In genomic region chr2:62489162-62489561, GRCh38 we compare ENCODE assay signal across 14 cellular contexts. TPM values are rescaled to one million over a fixed set of nuclear protein-coding genes. Genes with fewer than 3 reads are reported as not detected.
A peak's percentile ranks its signal among the peaks of the same experiment; 100 is the strongest.
DNase-seq lines count a peak whose midpoint lies in the region; ATAC-seq, FAIRE-seq and TF ChIP-seq lines count a peak whose summit lies in the region.
"Had no signal": no experiment of that assay in that cellular context is flagged by ENCODE, and none has a peak within 500 bp of the region (broad histone marks: within the 10 kb centered on the region; RNA-seq: fewer than 3 reads in every experiment).

No MANE protein-coding gene starts in this region.

- H3K79me2 ChIP-seq in neural progenitor cell (ENCODE audit: low read depth), result no peaks in the 10 kb centered on the region

- H3K9me3 ChIP-seq in AG04450 (ENCODE audit: control insufficient read depth, insufficient read depth, low read length) (no peaks in the 10 kb centered on the region), adipocyte (ENCODE audit: control insufficient read depth, low read length) (no peaks in the 10 kb centered on the region), neural progenitor cell (ENCODE audit: low read depth) (no peaks in the 10 kb centered on the region), body of pancreas (no peaks in the 10 kb centered on the region)
- H3K9me3 ChIP-seq: SJCRH30 had no signal

- no peak for TF ChIP-seq POLR2A in body of pancreas (IDR thresholded peaks at IDR 0.05)

- ATAC-seq in body of pancreas, result no peak
- ATAC-seq: activated CD8-positive, alpha-beta memory T cell treated with anti-CD3 and anti-CD28 coated beads, Interleukin-2, amount 10 ng/mL, durations not matched to agents 7 days and 5 days; esophagus mucosa; HCT116 had no signal

- H3K27ac ChIP-seq in AG04450 (ENCODE audit: low read depth, low read length), result no peak overlapping the region
- H3K27ac ChIP-seq in neural progenitor cell, result no peak overlapping the region
- no peak overlapping the region for H3K27ac ChIP-seq in body of pancreas
- H3K27ac ChIP-seq: SJCRH30 had no signal

- H3K4me3 ChIP-seq in AG04450 (ENCODE audit: low read depth, low read length) (no peak overlapping the region), adipocyte (ENCODE audit: low read length) (peak overlapping the region; percentile 33), fibroblast of the aortic adventitia (ENCODE audit: low read depth, low read length) (no peak overlapping the region), neural progenitor cell (no peak overlapping the region), body of pancreas (no peak overlapping the region)
- H3K4me3 ChIP-seq: SJCRH30 had no signal

- no peak for FAIRE-seq in HTR-8/SVneo (lab: Jason Lieb, UNC)

- peak; percentile 8 for DNase-seq in AG04450 (ENCODE audit: low read depth, low spot score)
- peak; percentile 80 for DNase-seq in adipocyte (ENCODE audit: low read depth)
- DNase-seq in fibroblast of the aortic adventitia (ENCODE audit: low read depth), result peak; percentile 87
- DNase-seq in neural progenitor cell (ENCODE audit: low spot score), result no peak
- DNase-seq in NAMALWA (ENCODE audit: low spot score), result no peak
- no peak for DNase-seq in DMS 273 treated with DMSO at 0.1 percent for 48 hours (lab: John Stamatoyannopoulos, UW)
- no peak for DNase-seq in body of pancreas
- DNase-seq in HTR-8/SVneo (ENCODE audit: insufficient read length, low spot score), result no peak
- DNase-seq: activated CD8-positive, alpha-beta memory T cell treated with anti-CD3 and anti-CD28 coated beads, Interleukin-2, amount 10 ng/mL, durations not matched to agents 7 days and 5 days; activated naive CD4-positive, alpha-beta T cell; central memory CD4-positive, alpha-beta T cell; SJCRH30 had no signal

- H3K9ac ChIP-seq in adipocyte (ENCODE audit: low read length), result peak overlapping the region; percentile 70
- H3K9ac ChIP-seq in neural progenitor cell, result no peak overlapping the region

- H3F3A ChIP-seq in neural progenitor cell (ENCODE audit: low read depth), result no peaks in the 10 kb centered on the region

- H3K9me3 Mint-ChIP-seq in neural progenitor cell, result no peaks in the 10 kb centered on the region

- H3K36me3 ChIP-seq in adipocyte (ENCODE audit: control insufficient read depth, insufficient read depth, low read length, severe bottlenecking) (no peaks in the 10 kb centered on the region), neural progenitor cell (no peaks in the 10 kb centered on the region), body of pancreas (replicated peaks in 1 of 2; ENCODE audit: insufficient read depth in 1 of 2, low read depth in 2 of 2) (no peaks in the 10 kb centered on the region)
- H3K36me3 ChIP-seq: SJCRH30 had no signal

- H3K27ac Mint-ChIP-seq in neural progenitor cell, result peak overlapping the region; percentile 58
- H3K27ac Mint-ChIP-seq: activated CD8-positive, alpha-beta memory T cell treated with anti-CD3 and anti-CD28 coated beads, Interleukin-2, amount 10 ng/mL, durations not matched to agents 7 days and 5 days had no signal

- no peak overlapping the region for H2AFZ ChIP-seq in neural progenitor cell (replicated peaks)

- H3K36me3 Mint-ChIP-seq in neural progenitor cell, result no peaks in the 10 kb centered on the region
- H3K36me3 Mint-ChIP-seq: activated CD8-positive, alpha-beta memory T cell treated with anti-CD3 and anti-CD28 coated beads, Interleukin-2, amount 10 ng/mL, durations not matched to agents 7 days and 5 days had no signal

- no peak for TF ChIP-seq CTCF in AG04450 (IDR thresholded peaks at IDR 0.05; ENCODE audit: low read depth, low read length)
- no peak for TF ChIP-seq CTCF in fibroblast of the aortic adventitia (IDR thresholded peaks at IDR 0.05; ENCODE audit: insufficient read depth, low read length)
- TF ChIP-seq CTCF in neural progenitor cell (IDR thresholded peaks at IDR 0.05), result no peak
- TF ChIP-seq CTCF in body of pancreas (IDR thresholded peaks at IDR 0.05), result no peak

- POLR2A ChIA-PET in AG04450 (lab: Yijun Ruan, JAX), result interaction anchor here (0.6 kb wide), 1 partner anchor 11 kb away, joined by 5 read pairs; no protein-coding TSS in a partner anchor

- no peak overlapping the region for H3K4me2 ChIP-seq in neural progenitor cell

- no peaks in the 10 kb centered on the region for H3K27me3 ChIP-seq in AG04450 (ENCODE audit: control insufficient read depth, insufficient read depth, low read length)
- H3K27me3 ChIP-seq in adipocyte (replicated peaks; ENCODE audit: control insufficient read depth, insufficient read depth, low read length), result no peaks in the 10 kb centered on the region
- no peaks in the 10 kb centered on the region for H3K27me3 ChIP-seq in neural progenitor cell
- no peaks in the 10 kb centered on the region for H3K27me3 ChIP-seq in body of pancreas
- H3K27me3 ChIP-seq: SJCRH30 had no signal

- no peak overlapping the region for H3K4me3 Mint-ChIP-seq in neural progenitor cell
- H3K4me3 Mint-ChIP-seq: activated CD8-positive, alpha-beta memory T cell treated with anti-CD3 and anti-CD28 coated beads, Interleukin-2, amount 10 ng/mL, durations not matched to agents 7 days and 5 days had no signal

- intact Hi-C loops in body of pancreas (cut with DNase I), result no loop called here

- H3K27me3 Mint-ChIP-seq in neural progenitor cell (ENCODE audit: insufficient read depth, low read depth), result no peaks in the 10 kb centered on the region

- H3K4me1 Mint-ChIP-seq in neural progenitor cell, result peaks cover 4% of the 10 kb centered on the region
- H3K4me1 Mint-ChIP-seq: activated CD8-positive, alpha-beta memory T cell treated with anti-CD3 and anti-CD28 coated beads, Interleukin-2, amount 10 ng/mL, durations not matched to agents 7 days and 5 days had no signal

- no peaks in the 10 kb centered on the region for H4K20me1 ChIP-seq in neural progenitor cell (ENCODE audit: low read depth)

- WGBS in body of pancreas, 2 donors, result 67 to 89% methylated on average over 4 of the region's 4 CpGs

- H3K4me1 ChIP-seq in adipocyte (ENCODE audit: control insufficient read depth, insufficient read depth, low read length) (peaks cover 48% of the 10 kb centered on the region), neural progenitor cell (peaks cover 3% of the 10 kb centered on the region), body of pancreas (peaks cover 22% of the 10 kb centered on the region)
- H3K4me1 ChIP-seq: SJCRH30 had no signal

- CTCF ChIA-PET in AG04450 (lab: Charles Lee), result interaction anchor here (0.7 to 0.8 kb wide), 2 partner anchors 10 to 286 kb away, joined by 3 read pairs; no protein-coding TSS in a partner anchor

RNA-seq across cellular contexts. Expression of gene TMEM17, which starts 16.8 kb away (rescaled TPM):
- 2.1 and 2.5 TPM in 2 replicates for polyA plus RNA-seq in AG04450 (2011; rRNA removed)
- polyA minus RNA-seq in AG04450 (2011; rRNA and poly(A)+ RNA removed), result 0.46 and 1.1 TPM in 2 replicates
- 0.90 and 4.4 TPM in 2 replicates for total RNA-seq in fibroblast of the aortic adventitia (ENCODE audit: low replicate concordance)
- 1.8 and 2.4 TPM in 2 replicates for total RNA-seq in neural progenitor cell (ENCODE audit: low replicate concordance)
- 1 to 10 TPM; 2.3 to 3.3 TPM for total RNA-seq in body of pancreas

Comparison
In these comparisons a context has a peak if more than half of its experiments do, and no peak if none do; other contexts are left out.
1. DNase-seq: peak in AG04450 (single experiment), adipocyte (single experiment) and fibroblast of the aortic adventitia (single experiment); none in neural progenitor cell (single experiment), NAMALWA (single experiment), DMS 273 treated with DMSO at 0.1 percent for 48 hours (single experiment), body of pancreas (0 of 4) and HTR-8/SVneo (single experiment).